8 cellular contexts compared by ENCODE assay signal in the genomic region with DNA sequence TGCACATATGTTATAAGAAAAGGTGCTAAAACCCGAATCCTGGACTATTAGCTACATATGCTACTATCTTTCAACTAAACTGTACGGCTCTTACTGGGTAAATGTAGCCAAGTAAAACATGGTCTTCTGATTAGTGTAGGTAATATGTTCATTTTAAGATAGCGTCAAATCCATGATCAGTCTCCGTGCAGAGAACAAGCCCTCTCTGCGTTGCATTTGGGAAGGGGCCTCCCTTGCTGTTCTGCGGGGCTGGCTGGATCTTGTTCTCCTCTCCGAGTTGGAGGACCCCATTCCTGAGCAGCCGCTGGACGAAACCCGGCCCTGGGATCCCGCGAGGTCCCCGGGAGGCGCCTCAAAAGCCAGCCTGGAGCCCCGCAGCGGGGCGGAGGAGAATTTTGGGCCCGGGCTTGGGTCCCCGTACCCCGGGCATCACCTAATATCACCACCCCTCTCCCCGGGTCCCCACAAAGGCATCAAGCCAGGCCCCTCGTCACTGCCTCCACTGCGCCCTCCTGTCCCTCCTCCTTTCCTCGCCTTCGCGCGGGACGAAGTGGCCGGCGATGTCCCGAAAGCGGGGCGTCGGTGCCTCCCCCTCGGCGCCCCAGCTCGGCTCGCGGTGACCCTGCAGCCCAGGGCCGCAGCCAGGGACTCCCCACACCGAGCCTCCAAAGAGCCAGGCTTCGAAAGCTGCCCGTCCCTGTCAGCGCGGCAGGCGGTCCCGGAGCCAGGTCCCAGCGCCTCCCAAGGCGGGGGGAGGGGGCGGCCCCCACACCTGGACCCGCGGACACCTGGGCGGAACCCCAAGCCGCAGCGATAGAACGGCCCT. TPM values are rescaled to one million over a fixed set of nuclear protein-coding genes. Genes with fewer than 3 reads are reported as not detected.
A peak's percentile ranks its signal among the peaks of the same experiment; 100 is the strongest.
DNase-seq lines count a peak whose midpoint lies in the region; ATAC-seq, FAIRE-seq and TF ChIP-seq lines count a peak whose summit lies in the region.

No MANE protein-coding gene starts in this region.

- H3K4me3 ChIP-seq in duodenal mucosa (ENCODE audit: low read depth in 1 of 2, low read length in 2 of 2): peak overlapping the region; percentile 52 to 61
- H3K4me3 ChIP-seq in mucosa of descending colon: no peak overlapping the region

- peaks cover 60% of the 10 kb centered on the region for H3K27me3 Mint-ChIP-seq in stimulated activated naive CD8-positive, alpha-beta T cell treated with anti-CD3 and anti-CD28 coated beads, Interleukin-15, amount 100 ng/mL, for 72 hours

- no peak overlapping the region for H3K9ac ChIP-seq in duodenal mucosa (ENCODE audit: low read depth in 1 of 2, low read length in 2 of 2)

- H3K36me3 ChIP-seq in duodenal mucosa (ENCODE audit: control insufficient read depth in 1 of 2, insufficient read depth in 2 of 2, low read length in 2 of 2) (no peaks in the 10 kb centered on the region), mucosa of descending colon (ENCODE audit: low read depth) (no peaks in the 10 kb centered on the region)

- H3K9me3 ChIP-seq in duodenal mucosa (ENCODE audit: control insufficient read depth in 1 of 2, low read length in 2 of 2): no peaks in the 10 kb centered on the region
- H3K9me3 ChIP-seq in mucosa of descending colon: no peaks in the 10 kb centered on the region

- peak; percentile 62 for ATAC-seq in stimulated activated naive CD8-positive, alpha-beta T cell treated with anti-CD3 and anti-CD28 coated beads, Interleukin-15, amount 100 ng/mL, for 72 hours
- ATAC-seq in stimulated activated naive CD8-positive, alpha-beta T cell treated with anti-CD3 and anti-CD28 coated beads, Interleukin-15, Interleukin-2, amounts not matched to agents 100 U/mL and 50 U/mL, for 24 hours: no peak
- ATAC-seq in mucosa of descending colon (peak; percentile 26), GM19023 (IDR thresholded peaks at IDR 0.05; ENCODE audit: unreplicated experiment) (no peak), HG03095 (IDR thresholded peaks at IDR 0.05; ENCODE audit: unreplicated experiment) (no peak)

- no peak overlapping the region for H3K27ac ChIP-seq in duodenal mucosa (ENCODE audit: low read depth, low read length)

- no peaks in the 10 kb centered on the region for H3K9me3 Mint-ChIP-seq in stimulated activated naive CD8-positive, alpha-beta T cell treated with anti-CD3 and anti-CD28 coated beads, Interleukin-15, amount 100 ng/mL, for 72 hours

- intact Hi-C loops in mucosa of descending colon (cut with DNase I, micrococcal nuclease): loop anchor here in 1 of 2 donors (5.0 kb wide), 1 partner anchor 467 kb away; no protein-coding TSS in a partner anchor

- peaks cover 37 to 44% of the 10 kb centered on the region in 2 donors for H3K27me3 ChIP-seq in duodenal mucosa (ENCODE audit: control insufficient read depth in 1 of 2, insufficient read depth in 2 of 2, low read length in 2 of 2)

- no peak for TF ChIP-seq CTCF in mucosa of descending colon (IDR thresholded peaks at IDR 0.05)

- H3K27ac Mint-ChIP-seq in stimulated activated naive CD8-positive, alpha-beta T cell treated with anti-CD3 and anti-CD28 coated beads, Interleukin-15, amount 100 ng/mL, for 72 hours: no peak overlapping the region

- FAIRE-seq in RCC 7860 (lab: Jason Lieb, UNC): no peak

- peaks cover 12% of the 10 kb centered on the region for H3K4me1 Mint-ChIP-seq in stimulated activated naive CD8-positive, alpha-beta T cell treated with anti-CD3 and anti-CD28 coated beads, Interleukin-15, amount 100 ng/mL, for 72 hours

- peak overlapping the region in 1 of 2 donors; percentile 20 for H3K4me3 Mint-ChIP-seq in stimulated activated naive CD8-positive, alpha-beta T cell treated with anti-CD3 and anti-CD28 coated beads, Interleukin-15, amount 100 ng/mL, for 72 hours

- no peak for DNase-seq in stimulated activated naive CD8-positive, alpha-beta T cell treated with anti-CD3 and anti-CD28 coated beads, Interleukin-15, amount 100 ng/mL, for 72 hours
- no peak for DNase-seq in stimulated activated naive CD8-positive, alpha-beta T cell treated with anti-CD3 and anti-CD28 coated beads, Interleukin-15, Interleukin-2, amounts not matched to agents 100 U/mL and 50 U/mL, for 24 hours
- DNase-seq in mucosa of descending colon: peak in 1 of 3 donors; percentile 26
- DNase-seq in NCI-H526 treated with DMSO at 0.1 percent for 48 hours (lab: John Stamatoyannopoulos, UW): no peak
- no peak for DNase-seq in RCC 7860 (ENCODE audit: low spot score)

- H3K4me1 ChIP-seq in duodenal mucosa (ENCODE audit: control insufficient read depth in 1 of 2, insufficient read depth in 2 of 2, low read length in 2 of 2) (peaks cover 5 to 10% of the 10 kb centered on the region in 2 donors), mucosa of descending colon (ENCODE audit: low read depth) (peaks cover 8% of the 10 kb centered on the region)

RNA-seq across cellular contexts. Expression of a gene that starts 54.5 kb away (rescaled TPM):
- 10 to 100 TPM; 27.3 to 36.0 (median 34.5) TPM for total RNA-seq in mucosa of descending colon

Comparison
In these comparisons a context has a peak if more than half of its experiments do, and no peak if none do; other contexts are left out.
1. ATAC-seq: peak in stimulated activated naive CD8-positive, alpha-beta T cell treated with anti-CD3 and anti-CD28 coated beads, Interleukin-15, amount 100 ng/mL, for 72 hours (single experiment) and mucosa of descending colon (single experiment); none in stimulated activated naive CD8-positive, alpha-beta T cell treated with anti-CD3 and anti-CD28 coated beads, Interleukin-15, Interleukin-2, amounts not matched to agents 100 U/mL and 50 U/mL, for 24 hours (single experiment), GM19023 (single experiment) and HG03095 (single experiment).